In the genomic region with DNA sequence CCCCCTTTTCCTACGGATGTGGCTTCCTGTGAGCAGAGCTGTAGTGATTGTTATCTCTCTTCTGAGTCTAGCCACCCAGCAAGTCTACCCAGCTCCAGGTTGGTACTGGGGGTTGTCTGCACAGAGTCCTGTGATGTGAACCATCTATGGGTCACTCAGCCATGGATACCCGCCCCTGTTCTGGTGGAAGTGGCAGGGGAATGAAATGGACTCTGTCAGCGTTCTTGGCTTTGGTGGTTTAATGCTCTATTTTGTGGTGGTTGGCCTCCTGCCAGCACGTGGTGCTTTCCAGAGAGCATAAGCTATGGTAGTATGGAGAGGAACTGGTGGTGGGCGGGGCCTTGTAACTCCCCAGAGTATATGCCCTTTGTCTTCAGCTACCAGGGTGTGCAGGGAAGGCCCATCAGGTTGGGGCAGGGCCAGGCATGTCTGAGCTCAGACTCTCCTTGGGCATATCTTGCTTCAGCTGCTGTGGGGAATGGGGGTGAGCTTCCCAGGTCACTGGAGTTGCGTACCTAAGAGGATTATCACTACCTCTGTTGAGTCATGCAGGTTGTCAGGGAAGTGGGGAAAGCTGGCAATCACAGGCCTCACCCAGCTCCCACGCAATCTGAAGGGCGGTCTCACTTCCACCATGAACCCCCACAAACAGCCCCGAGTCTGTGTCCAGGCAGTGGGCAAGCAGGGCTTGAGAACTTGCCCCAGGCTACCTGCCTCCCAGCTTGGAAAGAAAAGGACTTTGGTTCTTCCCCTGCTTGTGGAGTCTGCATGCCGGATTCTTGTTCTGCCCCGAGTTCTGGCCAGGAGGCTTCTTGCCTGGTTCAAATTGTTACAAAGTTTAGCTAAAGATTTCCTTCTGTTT, we compare ENCODE assay signal across 14 cellular contexts. TPM values are rescaled to one million over a fixed set of nuclear protein-coding genes. Genes with fewer than 3 reads are reported as not detected.
DNase-seq lines count a peak whose midpoint lies in the region; ATAC-seq, FAIRE-seq and TF ChIP-seq lines count a peak whose summit lies in the region.
"Had no signal": no experiment of that assay in that cellular context is flagged by ENCODE, and none has a peak within 500 bp of the region (broad histone marks: within the 10 kb centered on the region; RNA-seq: fewer than 3 reads in every experiment).

No MANE protein-coding gene starts in this region.

- H3K4me1 Mint-ChIP-seq in activated CD8-positive, alpha-beta T cell treated with anti-CD3 and anti-CD28 coated beads, Interleukin-2, amount 10 ng/mL, durations not matched to agents 7 days and 5 days (ENCODE audit: low read depth): peaks cover 39% of the 10 kb centered on the region

- H3K36me3 Mint-ChIP-seq in activated CD8-positive, alpha-beta T cell treated with anti-CD3 and anti-CD28 coated beads, Interleukin-2, amount 10 ng/mL, durations not matched to agents 7 days and 5 days (ENCODE audit: low read depth): no peaks in the 10 kb centered on the region

- no peak overlapping the region for H3K4me2 ChIP-seq in MM.1S (ENCODE audit: low read depth, low read length)

- H3K9ac ChIP-seq in MM.1S (ENCODE audit: low read length): no peak overlapping the region
- H3K9ac ChIP-seq: GM23248 had no signal

- FAIRE-seq in urothelium cell line (lab: Jason Lieb, UNC) (peak; percentile 92), GM12892 (lab: Jason Lieb, UNC) (no peak)
- FAIRE-seq: endometrium had no signal

- H3K79me2 ChIP-seq in MM.1S (ENCODE audit: low read length): no peaks in the 10 kb centered on the region

- H3K9me3 ChIP-seq in MM.1S (replicated peaks; ENCODE audit: insufficient read depth, low read length): no peaks in the 10 kb centered on the region
- H3K9me3 ChIP-seq: lower lobe of right lung, neutrophil had no signal

- DNase-seq in Right ventricle myocardium inferior (ENCODE audit: missing footprints) (peak; percentile 55), left cardiac atrium (no peak), MM.1S (peak; percentile 34), urothelium cell line (ENCODE audit: low spot score) (no peak), iPS-NIHi7 (ENCODE audit: extremely low spot score) (no peak), GM12892 (ENCODE audit: insufficient read length) (no peak), NOMO-1 treated with dmso at 0.1 percent for 144 hours (lab: John Stamatoyannopoulos, UW; ENCODE audit: unreplicated experiment) (no peak)
- no peak for DNase-seq in activated CD8-positive, alpha-beta T cell treated with anti-CD3 and anti-CD28 coated beads, Interleukin-2, amount 10 ng/mL, durations not matched to agents 7 days and 5 days
- DNase-seq: aorta, GM23248, heart right ventricle, lower lobe of right lung had no signal

- peaks cover 17% of the 10 kb centered on the region for H3F3A ChIP-seq in MM.1S (ENCODE audit: insufficient read depth, low read length)

- ATAC-seq in Right ventricle myocardium inferior (no peak), left cardiac atrium (no peak)
- ATAC-seq in activated CD8-positive, alpha-beta T cell treated with anti-CD3 and anti-CD28 coated beads, Interleukin-2, amount 10 ng/mL, durations not matched to agents 7 days and 5 days: peak; percentile 57
- ATAC-seq: heart right ventricle, lower lobe of right lung had no signal

- H3K4me1 ChIP-seq in MM.1S (ENCODE audit: low read length): peaks cover 13% of the 10 kb centered on the region
- H3K4me1 ChIP-seq: lower lobe of right lung had no signal

- no peak for TF ChIP-seq POLR2A in GM12892 (IDR thresholded peaks at IDR 0.05; ENCODE audit: low read depth, low read length)

- no peak overlapping the region for H3K27ac Mint-ChIP-seq in activated CD8-positive, alpha-beta T cell treated with anti-CD3 and anti-CD28 coated beads, Interleukin-2, amount 10 ng/mL, durations not matched to agents 7 days and 5 days

- no peaks in the 10 kb centered on the region for H3K36me3 ChIP-seq in MM.1S (replicated peaks; ENCODE audit: insufficient read depth, low read length)
- H3K36me3 ChIP-seq: heart right ventricle, lower lobe of right lung, neutrophil had no signal

- no peak overlapping the region for H3K4me3 Mint-ChIP-seq in activated CD8-positive, alpha-beta T cell treated with anti-CD3 and anti-CD28 coated beads, Interleukin-2, amount 10 ng/mL, durations not matched to agents 7 days and 5 days

- H4K20me1 ChIP-seq in MM.1S (ENCODE audit: insufficient read depth, low read length): no peaks in the 10 kb centered on the region

- H3K27ac ChIP-seq in MM.1S (ENCODE audit: low read length): no peak overlapping the region
- H3K27ac ChIP-seq: GM23248, heart right ventricle, lower lobe of right lung, neutrophil had no signal

- POLR2A ChIA-PET in activated CD8-positive, alpha-beta T cell treated with anti-CD3 and anti-CD28 coated beads, Interleukin-2, amount 10 ng/mL, durations not matched to agents 7 days and 5 days (lab: Charles Lee): no interaction called here

- peaks cover 26% of the 10 kb centered on the region for H3K27me3 Mint-ChIP-seq in activated CD8-positive, alpha-beta T cell treated with anti-CD3 and anti-CD28 coated beads, Interleukin-2, amount 10 ng/mL, durations not matched to agents 7 days and 5 days (ENCODE audit: low read depth)

- no peak for TF ChIP-seq CTCF in MM.1S (IDR thresholded peaks at IDR 0.05; ENCODE audit: low read length)

- intact Hi-C loops in Right ventricle myocardium inferior (cut with DNase I): no loop called here
- intact Hi-C loops in left cardiac atrium (cut with DNase I): no loop called here

- no peak overlapping the region for H3K4me3 ChIP-seq in MM.1S (ENCODE audit: low read length)
- H3K4me3 ChIP-seq: GM23248, heart right ventricle, lower lobe of right lung had no signal

- no peaks in the 10 kb centered on the region for H3K9me3 Mint-ChIP-seq in activated CD8-positive, alpha-beta T cell treated with anti-CD3 and anti-CD28 coated beads, Interleukin-2, amount 10 ng/mL, durations not matched to agents 7 days and 5 days (ENCODE audit: insufficient read depth)

- CTCF ChIA-PET in activated CD8-positive, alpha-beta T cell treated with anti-CD3 and anti-CD28 coated beads, Interleukin-2, amount 10 ng/mL, durations not matched to agents 7 days and 5 days (lab: Charles Lee): interaction anchor here (0.9 to 5.8 kb wide), 5 partner anchors 9 to 284 kb away, joined by 3 to 47 read pairs (median 3); no protein-coding TSS in a partner anchor

- H3K9me2 ChIP-seq in MM.1S (replicated peaks; ENCODE audit: insufficient read depth, low read length): no peaks in the 10 kb centered on the region

- H2AFZ ChIP-seq in MM.1S (ENCODE audit: low read length): no peak overlapping the region
- H2AFZ ChIP-seq: GM23248 had no signal

- no peaks in the 10 kb centered on the region for H3K27me3 ChIP-seq in MM.1S (replicated peaks; ENCODE audit: insufficient read depth, low read length)
- H3K27me3 ChIP-seq: neutrophil had no signal

RNA-seq across cellular contexts. Expression of a gene that starts 9.0 kb away (rescaled TPM):
- not detected for total RNA-seq in Right ventricle myocardium inferior
- not detected for total RNA-seq in left cardiac atrium
- total RNA-seq in activated CD8-positive, alpha-beta T cell treated with anti-CD3 and anti-CD28 coated beads, Interleukin-2, amount 10 ng/mL, durations not matched to agents 7 days and 5 days: 10 to 100 TPM; 26.5 to 27.0 TPM
- polyA plus RNA-seq in GM12892 (2012; ENCODE audit: missing spikeins): not detected
- total RNA-seq: GM23248, lower lobe of right lung had no signal
- polyA plus RNA-seq: GM23248, heart right ventricle had no signal

Comparison
In these comparisons a context has a peak if more than half of its experiments do, and no peak if none do; other contexts are left out.
1. DNase-seq: peak in Right ventricle myocardium inferior (single experiment) and MM.1S (single experiment); none in left cardiac atrium (single experiment), activated CD8-positive, alpha-beta T cell treated with anti-CD3 and anti-CD28 coated beads, Interleukin-2, amount 10 ng/mL, durations not matched to agents 7 days and 5 days (single experiment), urothelium cell line (single experiment), iPS-NIHi7 (single experiment), GM12892 (single experiment) and NOMO-1 treated with dmso at 0.1 percent for 144 hours (single experiment).
2. RNA of a gene that starts 9.0 kb away (total RNA-seq): 26.5 to 27.0 TPM in activated CD8-positive, alpha-beta T cell treated with anti-CD3 and anti-CD28 coated beads, Interleukin-2, amount 10 ng/mL, durations not matched to agents 7 days and 5 days; not detected in Right ventricle myocardium inferior (single experiment) and not detected in left cardiac atrium; every median in the first group is over 10 times any median in the second.